In genomic region chr6:102204336-102204735, GRCh38 we compare ENCODE assay signal across 26 cellular contexts.
"Had no signal": no experiment of that assay in that cellular context is flagged by ENCODE, and none has a peak within 500 bp of the region (broad histone marks: within the 10 kb centered on the region; RNA-seq: fewer than 3 reads in every experiment).

No MANE protein-coding gene starts in this region.

- H3K9me3 Mint-ChIP-seq: neural progenitor cell had no signal

- H3K9me3 ChIP-seq: right lobe of liver, testis, transverse colon, uterus had no signal

- H3K36me3 Mint-ChIP-seq: neural progenitor cell had no signal

- H3K4me2 ChIP-seq: neural progenitor cell had no signal

- H3K9ac ChIP-seq: neural progenitor cell had no signal

- H3K4me1 ChIP-seq: neural progenitor cell, right lobe of liver, testis, transverse colon, uterus had no signal

- H3K27ac Mint-ChIP-seq: activated CD4-positive, alpha-beta T cell treated with anti-CD3 and anti-CD28 coated beads, Interleukin-2, amount 10 ng/mL, durations not matched to agents 7 days and 5 days; activated CD8-positive, alpha-beta T cell treated with anti-CD3 and anti-CD28 coated beads for 36 hours; activated T-helper 17 cell treated with anti-CD3 and anti-CD28 coated beads, Interleukin-2, amount 50 U/mL, for 72 hours; effector memory CD8-positive, alpha-beta T cell; natural killer cell; T-helper 17 cell; WTC11 had no signal

- H3K27me3 Mint-ChIP-seq: activated CD4-positive, alpha-beta T cell treated with anti-CD3 and anti-CD28 coated beads, Interleukin-2, amount 10 ng/mL, durations not matched to agents 7 days and 5 days; activated CD8-positive, alpha-beta T cell treated with anti-CD3 and anti-CD28 coated beads for 36 hours; activated T-helper 17 cell treated with anti-CD3 and anti-CD28 coated beads, Interleukin-2, amount 50 U/mL, for 72 hours; effector memory CD8-positive, alpha-beta T cell; T-helper 17 cell had no signal

- FAIRE-seq: colon, keratinocyte had no signal

- H3K4me3 Mint-ChIP-seq: activated CD4-positive, alpha-beta T cell treated with anti-CD3 and anti-CD28 coated beads, Interleukin-2, amount 10 ng/mL, durations not matched to agents 7 days and 5 days; activated CD8-positive, alpha-beta T cell treated with anti-CD3 and anti-CD28 coated beads for 36 hours; activated T-cell treated with anti-CD3 and anti-CD28 coated beads, Interleukin-2, amount 50 U/mL, for 4 hours; activated T-helper 17 cell treated with anti-CD3 and anti-CD28 coated beads, Interleukin-2, amount 50 U/mL, for 72 hours; effector memory CD8-positive, alpha-beta T cell; natural killer cell; neural progenitor cell; T-helper 17 cell; WTC11 had no signal

- ATAC-seq: activated CD8-positive, alpha-beta T cell treated with anti-CD3 and anti-CD28 coated beads for 36 hours; activated T-cell treated with anti-CD3 and anti-CD28 coated beads, Interleukin-2, amount 50 U/mL, for 4 hours; activated T-helper 17 cell treated with anti-CD3 and anti-CD28 coated beads, Interleukin-2, amount 50 U/mL, for 72 hours; effector memory CD8-positive, alpha-beta T cell; left colon; natural killer cell; right lobe of liver; stimulated activated naive CD8-positive, alpha-beta T cell treated with anti-CD3 and anti-CD28 coated beads, Interleukin-15, Interleukin-2, amounts not matched to agents 100 U/mL and 50 U/mL, for 24 hours; T-helper 17 cell; WTC11 had no signal

- H3K36me3 ChIP-seq: neural progenitor cell, right lobe of liver, transverse colon, uterus had no signal

- DNase-seq: activated CD4-positive, alpha-beta T cell treated with anti-CD3 and anti-CD28 coated beads for 1 hour; activated CD4-positive, alpha-beta T cell treated with anti-CD3 and anti-CD28 coated beads, Interleukin-2, amount 10 ng/mL, durations not matched to agents 7 days and 5 days; activated CD8-positive, alpha-beta T cell treated with anti-CD3 and anti-CD28 coated beads for 36 hours; activated gamma-delta T cell treated with Interleukin-2 at 50 U/mL for 16 hours; activated naive CD4-positive, alpha-beta T cell treated with anti-CD3 and anti-CD28 coated beads, Interleukin-2, amount 50 U/mL, for 16 hours; activated T-cell treated with anti-CD3 and anti-CD28 coated beads, Interleukin-2, amount 50 U/mL, for 4 hours; effector memory CD8-positive, alpha-beta T cell; head of caudate nucleus; hippocampal formation; left colon; mesenchymal stem cell; natural killer cell; occipital lobe; right lobe of liver; stimulated activated CD4-positive, alpha-beta T cell treated with anti-CD3 and anti-CD28 coated beads, Interleukin-2, amount 100 ng/mL, for 48 hours; stimulated activated naive CD8-positive, alpha-beta T cell treated with anti-CD3 and anti-CD28 coated beads, Interleukin-15, Interleukin-2, amounts not matched to agents 100 U/mL and 50 U/mL, for 24 hours; T-helper 17 cell; T1000; testis; transverse colon; uterus had no signal

- H3K27ac ChIP-seq: neural progenitor cell, right lobe of liver, testis, transverse colon, uterus had no signal

- H3K4me1 Mint-ChIP-seq: activated CD4-positive, alpha-beta T cell treated with anti-CD3 and anti-CD28 coated beads, Interleukin-2, amount 10 ng/mL, durations not matched to agents 7 days and 5 days; activated T-helper 17 cell treated with anti-CD3 and anti-CD28 coated beads, Interleukin-2, amount 50 U/mL, for 72 hours; natural killer cell; T-helper 17 cell had no signal

- H2AFZ ChIP-seq: neural progenitor cell had no signal

- H3K4me3 ChIP-seq: neural progenitor cell, right lobe of liver, testis, transverse colon, uterus had no signal

- H3K27me3 ChIP-seq: neural progenitor cell, right lobe of liver, testis, transverse colon, uterus had no signal
